In genomic region chr1:53769184-53769583, GRCh38 we compare ENCODE assay signal across 33 cellular contexts. TPM values are rescaled to one million over a fixed set of nuclear protein-coding genes. Genes with fewer than 3 reads are reported as not detected.
"Had no signal": no experiment of that assay in that cellular context is flagged by ENCODE, and none has a peak within 500 bp of the region (broad histone marks: within the 10 kb centered on the region; RNA-seq: fewer than 3 reads in every experiment).

No MANE protein-coding gene starts in this region.

- H3K27ac ChIP-seq: adrenal gland, body of pancreas, coronary artery, dorsolateral prefrontal cortex, WERI-Rb-1 had no signal

- H3K4me1 ChIP-seq: body of pancreas had no signal

- H3K27me3 Mint-ChIP-seq: activated B cell treated with CpG ODN at 0.5 μM for 24 hours; activated CD8-positive, alpha-beta T cell treated with anti-CD3 and anti-CD28 coated beads for 36 hours; activated naive CD4-positive, alpha-beta T cell treated with anti-CD3 and anti-CD28 coated beads, Interleukin-2, amount 50 U/mL, for 24 hours; activated naive CD8-positive, alpha-beta T cell treated with anti-CD3 and anti-CD28 coated beads for 36 hours; activated naive CD8-positive, alpha-beta T cell treated with anti-CD3 and anti-CD28 coated beads, Interleukin-2, amount 50 U/mL, for 24 hours; activated T-helper 17 cell treated with anti-CD3 and anti-CD28 coated beads, Interleukin-2, amount 50 U/mL, for 72 hours; dendritic cell treated with granulocyte-macrophage colony-stimulating factor and Interleukin-4, amounts not matched to agents 40 ng/mL and 50 ng/mL, for 4 days; T-helper 17 cell had no signal

- H3K4me3 Mint-ChIP-seq: activated B cell treated with CpG ODN at 0.5 μM for 24 hours; activated CD8-positive, alpha-beta T cell treated with anti-CD3 and anti-CD28 coated beads for 36 hours; activated naive CD4-positive, alpha-beta T cell treated with anti-CD3 and anti-CD28 coated beads, Interleukin-2, amount 50 U/mL, for 24 hours; activated naive CD8-positive, alpha-beta T cell treated with anti-CD3 and anti-CD28 coated beads for 36 hours; activated naive CD8-positive, alpha-beta T cell treated with anti-CD3 and anti-CD28 coated beads, Interleukin-2, amount 50 U/mL, for 24 hours; activated T-cell treated with anti-CD3 and anti-CD28 coated beads, Interleukin-2, amount 50 U/mL, for 4 hours; activated T-helper 17 cell treated with anti-CD3 and anti-CD28 coated beads, Interleukin-2, amount 50 U/mL, for 72 hours; dendritic cell treated with granulocyte-macrophage colony-stimulating factor and Interleukin-4, amounts not matched to agents 40 ng/mL and 50 ng/mL, for 4 days; endodermal cell; T-helper 17 cell; T-helper 2 cell treated with Interferon-gamma antibody and Interleukin-4, amounts not matched to agents 5 μg/mL and 100 μg/mL, for 36 hours had no signal

- H3K9me3 Mint-ChIP-seq: activated B cell treated with CpG ODN at 0.5 μM for 24 hours; activated CD8-positive, alpha-beta T cell treated with anti-CD3 and anti-CD28 coated beads for 36 hours; activated naive CD4-positive, alpha-beta T cell treated with anti-CD3 and anti-CD28 coated beads, Interleukin-2, amount 50 U/mL, for 24 hours; activated naive CD8-positive, alpha-beta T cell treated with anti-CD3 and anti-CD28 coated beads for 36 hours; activated naive CD8-positive, alpha-beta T cell treated with anti-CD3 and anti-CD28 coated beads, Interleukin-2, amount 50 U/mL, for 24 hours; activated T-cell treated with anti-CD3 and anti-CD28 coated beads, Interleukin-2, amount 50 U/mL, for 4 hours; activated T-helper 17 cell treated with anti-CD3 and anti-CD28 coated beads, Interleukin-2, amount 50 U/mL, for 72 hours; dendritic cell treated with granulocyte-macrophage colony-stimulating factor and Interleukin-4, amounts not matched to agents 40 ng/mL and 50 ng/mL, for 4 days; endodermal cell; T-helper 2 cell treated with Interferon-gamma antibody and Interleukin-4, amounts not matched to agents 5 μg/mL and 100 μg/mL, for 36 hours had no signal

- FAIRE-seq: frontal cortex had no signal

- DNase-seq: activated B cell treated with CpG ODN at 0.5 μM for 24 hours; activated CD4-positive, alpha-beta T cell treated with anti-CD3 and anti-CD28 coated beads for 48 hours; activated CD4-positive, alpha-beta T cell treated with anti-CD3 and anti-CD28 coated beads, Interleukin-2, amount 50 U/mL, for 1 hour; activated CD4-positive, alpha-beta T cell treated with anti-CD3 and anti-CD28 coated beads, Interleukin-2, amount 50 U/mL, for 48 hours; activated CD8-positive, alpha-beta memory T cell treated with anti-CD3 and anti-CD28 coated beads for 24 hours; activated CD8-positive, alpha-beta T cell treated with anti-CD3 and anti-CD28 coated beads for 36 hours; activated effector memory CD4-positive, alpha-beta T cell treated with Interleukin-2 at 50 U/mL for 16 hours; activated gamma-delta T cell treated with Interleukin-2 at 50 U/mL for 16 hours; activated naive CD4-positive, alpha-beta T cell treated with Interleukin-2 at 50 U/mL for 16 hours; activated naive CD8-positive, alpha-beta T cell treated with anti-CD3 and anti-CD28 coated beads for 36 hours; activated naive CD8-positive, alpha-beta T cell treated with anti-CD3 and anti-CD28 coated beads, Interleukin-2, amount 50 U/mL, for 24 hours; activated T-cell treated with anti-CD3 and anti-CD28 coated beads, Interleukin-2, amount 50 U/mL, for 4 hours; adrenal gland; amygdala; aorta; body of pancreas; caudate nucleus; cerebellar nuclear complex; dorsolateral prefrontal cortex; effector memory CD4-positive, alpha-beta T cell; endodermal cell; T-helper 1 cell; T-helper 17 cell; T1000; WERI-Rb-1 had no signal

- H3K9me3 ChIP-seq: adrenal gland, body of pancreas had no signal

- H3K27me3 ChIP-seq: adrenal gland, body of pancreas, dorsolateral prefrontal cortex had no signal

- H3K4me3 ChIP-seq: adrenal gland, body of pancreas, coronary artery, dorsolateral prefrontal cortex had no signal

- H3K27ac Mint-ChIP-seq: activated B cell treated with CpG ODN at 0.5 μM for 24 hours; activated CD8-positive, alpha-beta T cell treated with anti-CD3 and anti-CD28 coated beads for 36 hours; activated naive CD4-positive, alpha-beta T cell treated with anti-CD3 and anti-CD28 coated beads, Interleukin-2, amount 50 U/mL, for 24 hours; activated naive CD8-positive, alpha-beta T cell treated with anti-CD3 and anti-CD28 coated beads for 36 hours; activated naive CD8-positive, alpha-beta T cell treated with anti-CD3 and anti-CD28 coated beads, Interleukin-2, amount 50 U/mL, for 24 hours; activated T-helper 17 cell treated with anti-CD3 and anti-CD28 coated beads, Interleukin-2, amount 50 U/mL, for 72 hours; dendritic cell treated with granulocyte-macrophage colony-stimulating factor and Interleukin-4, amounts not matched to agents 40 ng/mL and 50 ng/mL, for 4 days; endodermal cell; T-helper 17 cell; T-helper 2 cell treated with Interferon-gamma antibody and Interleukin-4, amounts not matched to agents 5 μg/mL and 100 μg/mL, for 36 hours had no signal

- ATAC-seq: activated CD4-positive, CD25-positive, alpha-beta regulatory T cell treated with anti-CD3 and anti-CD28 coated beads, Interleukin-2, amount 50 U/mL, for 24 hours; activated CD8-positive, alpha-beta T cell treated with anti-CD3 and anti-CD28 coated beads for 36 hours; activated naive CD8-positive, alpha-beta T cell treated with anti-CD3 and anti-CD28 coated beads, Interleukin-2, amount 50 U/mL, for 24 hours; activated T-cell treated with anti-CD3 and anti-CD28 coated beads, Interleukin-2, amount 50 U/mL, for 4 hours; body of pancreas; esophagus mucosa; T-helper 17 cell had no signal

- H3K36me3 ChIP-seq: adrenal gland had no signal

RNA-seq across cellular contexts. Expression of gene GLIS1, which starts 30.2 kb away (rescaled TPM):
- total RNA-seq: activated B cell treated with CpG ODN at 0.5 μM for 24 hours; activated CD8-positive, alpha-beta T cell treated with anti-CD3 and anti-CD28 coated beads for 36 hours; activated T-cell treated with anti-CD3 and anti-CD28 coated beads, Interleukin-2, amount 50 U/mL, for 4 hours; activated T-helper 17 cell treated with anti-CD3 and anti-CD28 coated beads, Interleukin-2, amount 50 U/mL, for 72 hours; frontal cortex; T-helper 17 cell had no signal
